In genomic region chr19:13172335-13173128, GRCh38 we compare ENCODE assay signal across 8 cellular contexts. TPM values are rescaled to one million over a fixed set of nuclear protein-coding genes. Genes with fewer than 3 reads are reported as not detected.
A peak's percentile ranks its signal among the peaks of the same experiment; 100 is the strongest.
DNase-seq lines count a peak whose midpoint lies in the region; TF ChIP-seq lines count a peak whose summit lies in the region.

No MANE protein-coding gene starts in this region.

- H3K27ac ChIP-seq in ascending aorta: peak overlapping the region; percentile 88 to 90

- no peak for TF ChIP-seq CTCF in ascending aorta (IDR thresholded peaks at IDR 0.05)

- H3K4me1 ChIP-seq in ascending aorta: peaks cover 2 to 22% of the 10 kb centered on the region in 2 donors

- peak; percentile 83 for DNase-seq in AG08396 (ENCODE audit: low spot score)
- DNase-seq in HT1080 (ENCODE audit: low read depth): peak; percentile 91
- DNase-seq in T-helper 22 cell (ENCODE audit: low read depth): peak; percentile 65
- DNase-seq in ascending aorta (ENCODE audit: low spot score in 2 of 2): peak; percentile 80 to 95
- peak; percentile 90 for DNase-seq in islet precursor cell
- DNase-seq in stimulated activated CD4-positive, alpha-beta T cell treated with anti-CD3 and anti-CD28 coated beads, Interleukin-1b, Interleukin-23, amount 100 ng/mL, for 48 hours: peak; percentile 87
- DNase-seq in NAMALWA (ENCODE audit: low spot score): no peak
- DNase-seq in NCI-H748 treated with DMSO at 0.1 percent for 48 hours (lab: John Stamatoyannopoulos, UW): no peak

- H3K27me3 ChIP-seq in ascending aorta: no peaks in the 10 kb centered on the region

- H3K36me3 ChIP-seq in ascending aorta: no peaks in the 10 kb centered on the region

- no peaks in the 10 kb centered on the region for H3K9me3 ChIP-seq in ascending aorta

- intact Hi-C loops in ascending aorta (cut with DNase I): loop anchor here (1.0 to 5.0 kb wide), 2 partner anchors 22 to 35 kb away; partner anchors contain the start of genes IER2 and STX10

- H3K4me3 ChIP-seq in ascending aorta: peak overlapping the region in 1 of 2 donors; percentile 37

RNA-seq across cellular contexts. Expression of gene IER2, which starts 22.3 kb away (rescaled TPM):
- total RNA-seq in HT1080 (2014; rRNA removed; shearing (Covaris generic)): 35.7 and 42.6 TPM in 2 replicates
- polyA plus RNA-seq in HT1080 (2015; cell fraction: cytosol; rRNA removed): 129 and 145 TPM in 2 replicates
- 202 and 238 TPM in 2 replicates for polyA plus RNA-seq in HT1080 (2015; cell fraction: nucleus; rRNA removed)
- total RNA-seq in ascending aorta: 907 TPM

RNA-seq across cellular contexts. Expression of gene STX10, which starts 22.4 kb away (rescaled TPM):
- total RNA-seq in HT1080 (2014; rRNA removed; shearing (Covaris generic)): 109 and 122 TPM in 2 replicates
- 85.4 and 93.9 TPM in 2 replicates for polyA plus RNA-seq in HT1080 (2015; cell fraction: cytosol; rRNA removed)
- polyA plus RNA-seq in HT1080 (2015; cell fraction: nucleus; rRNA removed): 96.7 and 119 TPM in 2 replicates
- total RNA-seq in ascending aorta: 31.6 TPM

RNA-seq across cellular contexts. Expression of gene NACC1, which starts 54.5 kb away (rescaled TPM):
- 126 and 181 TPM in 2 replicates for total RNA-seq in HT1080 (2014; rRNA removed; shearing (Covaris generic))
- 83.7 and 86.1 TPM in 2 replicates for polyA plus RNA-seq in HT1080 (2015; cell fraction: cytosol; rRNA removed)
- polyA plus RNA-seq in HT1080 (2015; cell fraction: nucleus; rRNA removed): 52.1 and 55.6 TPM in 2 replicates
- total RNA-seq in ascending aorta: 35.5 TPM

RNA-seq across cellular contexts. Expression of gene TRMT1, which starts 56.0 kb away (rescaled TPM):
- 56.0 and 56.6 TPM in 2 replicates for total RNA-seq in HT1080 (2014; rRNA removed; shearing (Covaris generic))
- 23.9 and 25.8 TPM in 2 replicates for polyA plus RNA-seq in HT1080 (2015; cell fraction: cytosol; rRNA removed)
- 170 and 185 TPM in 2 replicates for polyA plus RNA-seq in HT1080 (2015; cell fraction: nucleus; rRNA removed)
- total RNA-seq in ascending aorta: 17.3 TPM

Comparison
In these comparisons a context has a peak if more than half of its experiments do, and no peak if none do; other contexts are left out.
1. DNase-seq: peak in AG08396 (single experiment), HT1080 (single experiment), T-helper 22 cell (single experiment), ascending aorta (2 of 2), islet precursor cell (single experiment) and stimulated activated CD4-positive, alpha-beta T cell treated with anti-CD3 and anti-CD28 coated beads, Interleukin-1b, Interleukin-23, amount 100 ng/mL, for 48 hours (single experiment); none in NAMALWA (single experiment) and NCI-H748 treated with DMSO at 0.1 percent for 48 hours (single experiment).
2. RNA of gene IER2, which starts 22.3 kb away (total RNA-seq): 907 TPM in ascending aorta (single experiment); 35.7 to 42.6 TPM in HT1080; every median in the first group is over 10 times any median in the second.